21 cellular contexts compared by ENCODE assay signal in genomic region chrY:15535784-15536183, GRCh38.
DNase-seq lines count a peak whose midpoint lies in the region; ATAC-seq, FAIRE-seq and TF ChIP-seq lines count a peak whose summit lies in the region.
"Had no signal": no experiment of that assay in that cellular context is flagged by ENCODE, and none has a peak within 500 bp of the region (broad histone marks: within the 10 kb centered on the region; RNA-seq: fewer than 3 reads in every experiment).

No MANE protein-coding gene starts in this region.

- H3K27ac ChIP-seq in A549 (no peak overlapping the region), vagina (no peak overlapping the region)
- H3K27ac ChIP-seq: brain microvascular endothelial cell, WERI-Rb-1 had no signal

- POLR2A ChIA-PET in A549 (lab: Yijun Ruan, JAX): no interaction called here

- WGBS in A549 (ENCODE audit: missing lambda C conversion rate): 0% methylated on average over 1 of the region's 1 CpG

- H3K9me3 ChIP-seq in A549 (no peaks in the 10 kb centered on the region), vagina (no peaks in the 10 kb centered on the region)

- no peak for TF ChIP-seq RAD21 in A549 (conservative IDR thresholded peaks at IDR 0.05 in 1 of 2, IDR thresholded peaks at IDR 0.05 in 1 of 2)

- intact Hi-C loops in vagina (cut with DNase I) (no loop called here), CD14-positive monocyte (cut with micrococcal nuclease) (loop anchor here in 1 of 2 donors (10.0 kb wide), 1 partner anchor 61 kb away; no protein-coding TSS in a partner anchor)

- ATAC-seq in A549: peak; percentile 50 to 76; a peak in 3 of 6 replicates
- ATAC-seq in GM18505 (IDR thresholded peaks at IDR 0.05; ENCODE audit: unreplicated experiment): no peak
- ATAC-seq: effector memory CD8-positive, alpha-beta T cell; naive thymus-derived CD4-positive, alpha-beta T cell; SK-N-SH treated with all-trans-retinoic acid at 6 μM for 48 hours had no signal

- H3K36me3 ChIP-seq in vagina: no peaks in the 10 kb centered on the region
- H3K36me3 ChIP-seq: brain microvascular endothelial cell, WERI-Rb-1 had no signal

- TF ChIP-seq CTCF in A549 (IDR thresholded peaks at IDR 0.05): no peak
- TF ChIP-seq CTCF in vagina (IDR thresholded peaks at IDR 0.05): no peak
- TF ChIP-seq CTCF in CD14-positive monocyte (IDR thresholded peaks at IDR 0.05): no peak

- TF ChIP-seq POLR2A in A549 (IDR thresholded peaks at IDR 0.05; ENCODE audit: low read length): no peak
- TF ChIP-seq POLR2A in vagina (IDR thresholded peaks at IDR 0.05): no peak
- no peak for TF ChIP-seq POLR2A in GM18505 (IDR thresholded peaks at IDR 0.05; ENCODE audit: borderline replicate concordance, extremely low read depth, insufficient read depth, insufficient read length)

- H3K27me3 Mint-ChIP-seq in CD14-positive monocyte (ENCODE audit: low read depth in 3 of 3): no peaks in the 10 kb centered on the region
- H3K27me3 Mint-ChIP-seq: CD8-positive, alpha-beta memory T cell had no signal

- CTCF ChIA-PET in A549 (lab: Yijun Ruan, JAX): no interaction called here

- DNase-seq in A549 (ENCODE audit: low read depth in 1 of 2, low spot score in 1 of 2) (peak; percentile 5 to 59), EH (ENCODE audit: low read depth) (peak; percentile 94), NCI-H226 (peak; percentile 84), fibroblast of peridontal ligament (ENCODE audit: extremely low read depth) (peak; percentile 88), vagina (ENCODE audit: extremely low spot score in 2 of 2) (no peak), NOMO-1 treated with DMSO at 0.1 percent for 48 hours (lab: John Stamatoyannopoulos, UW; ENCODE audit: unreplicated experiment) (no peak), CD14-positive monocyte (ENCODE audit: low spot score) (no peak)
- DNase-seq: brain microvascular endothelial cell; CD8-positive, alpha-beta memory T cell; effector memory CD8-positive, alpha-beta T cell; H7; left cardiac atrium; naive thymus-derived CD4-positive, alpha-beta T cell; NCI-H2171 treated with DMSO at 0.1 percent for 48 hours; retina; stimulated activated CD4-positive, alpha-beta T cell treated with anti-CD3 and anti-CD28 coated beads, Interleukin-4, amount 100 ng/mL, for 4 hours; stimulated activated naive CD4-positive, alpha-beta T cell treated with Interleukin-2 at 50 U/mL for 16 hours; WERI-Rb-1 had no signal

- H3K4me1 Mint-ChIP-seq in CD14-positive monocyte: no peaks in the 10 kb centered on the region
- H3K4me1 Mint-ChIP-seq: CD8-positive, alpha-beta memory T cell had no signal

- TF ChIP-seq EP300 in A549 (IDR thresholded peaks at IDR 0.05): no peak

- H3K4me3 Mint-ChIP-seq in CD14-positive monocyte: no peak overlapping the region
- H3K4me3 Mint-ChIP-seq: CD8-positive, alpha-beta memory T cell; effector memory CD8-positive, alpha-beta T cell; naive thymus-derived CD4-positive, alpha-beta T cell had no signal

- peaks cover 0 to 5% (median 0%) of the 10 kb centered on the region in 7 donors for H3K9me3 Mint-ChIP-seq in CD14-positive monocyte
- H3K9me3 Mint-ChIP-seq: CD8-positive, alpha-beta memory T cell had no signal

- no peak overlapping the region for H3K27ac Mint-ChIP-seq in CD14-positive monocyte
- H3K27ac Mint-ChIP-seq: CD8-positive, alpha-beta memory T cell; naive thymus-derived CD4-positive, alpha-beta T cell had no signal

- no peak for FAIRE-seq in A549 (lab: Jason Lieb, UNC)
- FAIRE-seq: GM18507 had no signal

- H3K4me1 ChIP-seq in A549 (no peaks in the 10 kb centered on the region), vagina (no peaks in the 10 kb centered on the region)

- H3K4me3 ChIP-seq in A549 (no peak overlapping the region), vagina (no peak overlapping the region)

- H3K36me3 Mint-ChIP-seq in CD14-positive monocyte: no peaks in the 10 kb centered on the region
- H3K36me3 Mint-ChIP-seq: CD8-positive, alpha-beta memory T cell; naive thymus-derived CD4-positive, alpha-beta T cell had no signal

- no peak overlapping the region for H3K4me2 ChIP-seq in A549

- no peaks in the 10 kb centered on the region for H3K27me3 ChIP-seq in vagina
- H3K27me3 ChIP-seq: brain microvascular endothelial cell had no signal

TF ChIP-seq in A549, 52 proteins besides CTCF, POLR2A, EP300 and RAD21:
- TF ChIP-seq, protein P1, sequence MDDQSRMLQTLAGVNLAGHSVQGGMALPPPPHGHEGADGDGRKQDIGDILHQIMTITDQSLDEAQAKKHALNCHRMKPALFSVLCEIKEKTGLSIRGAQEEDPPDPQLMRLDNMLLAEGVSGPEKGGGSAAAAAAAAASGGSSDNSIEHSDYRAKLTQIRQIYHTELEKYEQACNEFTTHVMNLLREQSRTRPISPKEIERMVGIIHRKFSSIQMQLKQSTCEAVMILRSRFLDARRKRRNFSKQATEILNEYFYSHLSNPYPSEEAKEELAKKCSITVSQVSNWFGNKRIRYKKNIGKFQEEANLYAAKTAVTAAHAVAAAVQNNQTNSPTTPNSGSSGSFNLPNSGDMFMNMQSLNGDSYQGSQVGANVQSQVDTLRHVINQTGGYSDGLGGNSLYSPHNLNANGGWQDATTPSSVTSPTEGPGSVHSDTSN (IDR thresholded peaks at IDR 0.05): no peak
- TF ChIP-seq ELK1 (IDR thresholded peaks at IDR 0.05; ENCODE audit: low read depth, low read length) (no peak), HOXA7 (CRISPR knock-in tag; IDR thresholded peaks at IDR 0.05) (no peak), EHF (CRISPR knock-in tag; IDR thresholded peaks at IDR 0.05) (no peak), KDM5A (IDR thresholded peaks at IDR 0.05) (no peak), MAFK (IDR thresholded peaks at IDR 0.05; ENCODE audit: partially characterized antibody) (peak; percentile 51), FOSL2 (IDR thresholded peaks at IDR 0.05) (0 out of 2 replicates have a peak, but pooled peaks have one; percentile 40), FOSL2 (CRISPR knock-in tag; IDR thresholded peaks at IDR 0.05) (peak; percentile 56), JUNB (IDR thresholded peaks at IDR 0.05) (peak; percentile 37; the same call in 1 of the 2 replicates), BCL3 (IDR thresholded peaks at IDR 0.05) (no peak), CEBPB (IDR thresholded peaks at IDR 0.05) (no peak), FOXS1 (CRISPR knock-in tag; IDR thresholded peaks at IDR 0.05) (no peak), SREBF2 (IDR thresholded peaks at IDR 0.05) (no peak)
- TF ChIP-seq, protein P2, sequence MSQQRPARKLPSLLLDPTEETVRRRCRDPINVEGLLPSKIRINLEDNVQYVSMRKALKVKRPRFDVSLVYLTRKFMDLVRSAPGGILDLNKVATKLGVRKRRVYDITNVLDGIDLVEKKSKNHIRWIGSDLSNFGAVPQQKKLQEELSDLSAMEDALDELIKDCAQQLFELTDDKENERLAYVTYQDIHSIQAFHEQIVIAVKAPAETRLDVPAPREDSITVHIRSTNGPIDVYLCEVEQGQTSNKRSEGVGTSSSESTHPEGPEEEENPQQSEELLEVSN (IDR thresholded peaks at IDR 0.05; ENCODE audit: borderline replicate concordance, low read depth): no peak
- TF ChIP-seq, protein P3, sequence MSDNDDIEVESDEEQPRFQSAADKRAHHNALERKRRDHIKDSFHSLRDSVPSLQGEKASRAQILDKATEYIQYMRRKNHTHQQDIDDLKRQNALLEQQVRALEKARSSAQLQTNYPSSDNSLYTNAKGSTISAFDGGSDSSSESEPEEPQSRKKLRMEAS (IDR thresholded peaks at IDR 0.05): no peak

Comparison
In these comparisons a context has a peak if more than half of its experiments do, and no peak if none do; other contexts are left out.
1. DNase-seq: peak in A549 (2 of 2), EH (single experiment), NCI-H226 (single experiment) and fibroblast of peridontal ligament (single experiment); none in vagina (0 of 2), NOMO-1 treated with DMSO at 0.1 percent for 48 hours (single experiment) and CD14-positive monocyte (single experiment).